Comparison of ENCODE assay signal across 17 cellular contexts in genomic region chr9:34093578-34093977, GRCh38. TPM values are rescaled to one million over a fixed set of nuclear protein-coding genes. Genes with fewer than 3 reads are reported as not detected.
DNase-seq lines count a peak whose midpoint lies in the region; ATAC-seq, FAIRE-seq and TF ChIP-seq lines count a peak whose summit lies in the region.
"Had no signal": no experiment of that assay in that cellular context is flagged by ENCODE, and none has a peak within 500 bp of the region (broad histone marks: within the 10 kb centered on the region; RNA-seq: fewer than 3 reads in every experiment).

No MANE protein-coding gene starts in this region.

- H3K27me3 Mint-ChIP-seq in activated T-cell treated with anti-CD3 and anti-CD28 coated beads, Interleukin-2, amount 50 U/mL, for 24 hours, result no peaks in the 10 kb centered on the region
- no peaks in the 10 kb centered on the region for H3K27me3 Mint-ChIP-seq in naive thymus-derived CD8-positive, alpha-beta T cell

- ATAC-seq in A549, result no peak
- no peak for ATAC-seq in stimulated activated effector memory CD8-positive, alpha-beta T cell treated with anti-CD3 and anti-CD28 coated beads, Interleukin-12 subunit alpha, Interleukin-12 subunit beta, amount 100 ng/mL, for 72 hours
- no peak for ATAC-seq in naive thymus-derived CD8-positive, alpha-beta T cell

- H3K4me3 ChIP-seq in A549 (no peak overlapping the region), adrenal gland (no peak overlapping the region)
- H3K4me3 ChIP-seq: BLaER1 had no signal

- POLR2A ChIA-PET in A549 (lab: Yijun Ruan, JAX), result no interaction called here
- POLR2A ChIA-PET in naive thymus-derived CD8-positive, alpha-beta T cell (lab: Charles Lee), result no interaction called here

- no peaks in the 10 kb centered on the region for H3K27me3 ChIP-seq in adrenal gland
- H3K27me3 ChIP-seq: BLaER1 had no signal

- peak; percentile 7 for FAIRE-seq in A549 (lab: Jason Lieb, UNC)
- FAIRE-seq in GM19239 (lab: Jason Lieb, UNC), result no peak

- no peak for TF ChIP-seq RAD21 in A549 (conservative IDR thresholded peaks at IDR 0.05 in 1 of 2, IDR thresholded peaks at IDR 0.05 in 1 of 2)

- DNase-seq in activated T-cell treated with anti-CD3 and anti-CD28 coated beads, Interleukin-2, amount 50 U/mL, for 24 hours, result no peak
- DNase-seq in activated T-cell treated with anti-CD3 and anti-CD28 coated beads, Interleukin-2, amount 50 U/mL, for 48 hours, result no peak
- DNase-seq in A549 (ENCODE audit: low read depth in 1 of 2, low spot score in 1 of 2), result no peak
- peak in 3 of 7 donors; percentile 13 to 23 (median 21) for DNase-seq in adrenal gland
- no peak for DNase-seq in stimulated activated effector memory CD8-positive, alpha-beta T cell treated with anti-CD3 and anti-CD28 coated beads, Interleukin-12 subunit alpha, Interleukin-12 subunit beta, amount 100 ng/mL, for 72 hours (ENCODE audit: low spot score in 2 of 2)
- DNase-seq in NCI-H1417 treated with DMSO at 0.1 percent for 48 hours (lab: John Stamatoyannopoulos, UW), result no peak
- no peak for DNase-seq in naive thymus-derived CD8-positive, alpha-beta T cell
- DNase-seq in GM19239 (ENCODE audit: insufficient read length, low spot score), result no peak
- DNase-seq: AML-193; Caco-2; CD8-positive, alpha-beta memory T cell; DND-41; GDM1; HCEC 1CT; IMR-90 had no signal

- CTCF ChIA-PET in A549 (lab: Yijun Ruan, JAX), result interaction anchor here (0.5 to 2.9 kb wide), 5 partner anchors 8 to 286 kb away, joined by 3 to 11 read pairs (median 3); no protein-coding TSS in a partner anchor

- H3K4me3 Mint-ChIP-seq in activated T-cell treated with anti-CD3 and anti-CD28 coated beads, Interleukin-2, amount 50 U/mL, for 24 hours, result no peak overlapping the region
- H3K4me3 Mint-ChIP-seq in stimulated activated effector memory CD8-positive, alpha-beta T cell treated with anti-CD3 and anti-CD28 coated beads, Interleukin-12 subunit alpha, Interleukin-12 subunit beta, amount 100 ng/mL, for 72 hours, result no peak overlapping the region
- H3K4me3 Mint-ChIP-seq in naive thymus-derived CD8-positive, alpha-beta T cell, result no peak overlapping the region
- H3K4me3 Mint-ChIP-seq: CD8-positive, alpha-beta memory T cell had no signal

- no peak for TF ChIP-seq EP300 in A549 (IDR thresholded peaks at IDR 0.05)

- no peak for TF ChIP-seq CTCF in A549 (IDR thresholded peaks at IDR 0.05)
- TF ChIP-seq CTCF in adrenal gland (IDR thresholded peaks at IDR 0.05), result no peak

- no peak overlapping the region for H3K27ac ChIP-seq in A549
- H3K27ac ChIP-seq in adrenal gland, result peak overlapping the region in 3 of 5 donors; percentile 27 to 45 (median 33)
- H3K27ac ChIP-seq: 22Rv1, BLaER1 had no signal

- no peak for TF ChIP-seq POLR2A in A549 (IDR thresholded peaks at IDR 0.05; ENCODE audit: low read length)
- no peak for TF ChIP-seq POLR2A in adrenal gland (IDR thresholded peaks at IDR 0.05)

- peaks cover 97% of the 10 kb centered on the region for H3K36me3 Mint-ChIP-seq in activated T-cell treated with anti-CD3 and anti-CD28 coated beads, Interleukin-2, amount 50 U/mL, for 24 hours (ENCODE audit: low read depth)
- H3K36me3 Mint-ChIP-seq in stimulated activated effector memory CD8-positive, alpha-beta T cell treated with anti-CD3 and anti-CD28 coated beads, Interleukin-12 subunit alpha, Interleukin-12 subunit beta, amount 100 ng/mL, for 72 hours, result peaks cover 100% of the 10 kb centered on the region
- H3K36me3 Mint-ChIP-seq in naive thymus-derived CD8-positive, alpha-beta T cell, result peaks cover 0 to 97% (median 14%) of the 10 kb centered on the region in 3 donors

- intact Hi-C loops in adrenal gland (cut with DNase I), result no loop called here

- peaks cover 0 to 97% of the 10 kb centered on the region in 2 donors for H3K36me3 ChIP-seq in adrenal gland (replicated peaks in 1 of 2)

- no peak overlapping the region for H3K4me2 ChIP-seq in A549
- H3K4me2 ChIP-seq: BLaER1 had no signal

- peak overlapping the region; percentile 33 for H3K27ac Mint-ChIP-seq in activated T-cell treated with anti-CD3 and anti-CD28 coated beads, Interleukin-2, amount 50 U/mL, for 24 hours
- peak overlapping the region; percentile 69 for H3K27ac Mint-ChIP-seq in stimulated activated effector memory CD8-positive, alpha-beta T cell treated with anti-CD3 and anti-CD28 coated beads, Interleukin-12 subunit alpha, Interleukin-12 subunit beta, amount 100 ng/mL, for 72 hours
- H3K27ac Mint-ChIP-seq in naive thymus-derived CD8-positive, alpha-beta T cell, result peak overlapping the region in 3 of 10 donors; percentile 43 to 66 (median 44)

- H3K4me1 Mint-ChIP-seq in activated T-cell treated with anti-CD3 and anti-CD28 coated beads, Interleukin-2, amount 50 U/mL, for 24 hours (ENCODE audit: low read depth), result peaks cover 18% of the 10 kb centered on the region
- H3K4me1 Mint-ChIP-seq in stimulated activated effector memory CD8-positive, alpha-beta T cell treated with anti-CD3 and anti-CD28 coated beads, Interleukin-12 subunit alpha, Interleukin-12 subunit beta, amount 100 ng/mL, for 72 hours, result peaks cover 17% of the 10 kb centered on the region
- H3K4me1 Mint-ChIP-seq in naive thymus-derived CD8-positive, alpha-beta T cell, result peaks cover 0 to 2% (median under 1%) of the 10 kb centered on the region in 4 donors

- no peaks in the 10 kb centered on the region for H3K4me1 ChIP-seq in A549
- H3K4me1 ChIP-seq in adrenal gland (replicated peaks in 1 of 2), result peaks cover 6 to 7% of the 10 kb centered on the region in 2 donors
- H3K4me1 ChIP-seq: Caco-2 had no signal

- H3K9me3 ChIP-seq in A549, result no peaks in the 10 kb centered on the region
- no peaks in the 10 kb centered on the region for H3K9me3 ChIP-seq in adrenal gland (replicated peaks in 1 of 3)
- H3K9me3 ChIP-seq: BLaER1, Caco-2 had no signal

- H3K9me3 Mint-ChIP-seq in activated T-cell treated with anti-CD3 and anti-CD28 coated beads, Interleukin-2, amount 50 U/mL, for 24 hours, result no peaks in the 10 kb centered on the region
- H3K9me3 Mint-ChIP-seq in stimulated activated effector memory CD8-positive, alpha-beta T cell treated with anti-CD3 and anti-CD28 coated beads, Interleukin-12 subunit alpha, Interleukin-12 subunit beta, amount 100 ng/mL, for 72 hours, result no peaks in the 10 kb centered on the region
- H3K9me3 Mint-ChIP-seq in naive thymus-derived CD8-positive, alpha-beta T cell, result no peaks in the 10 kb centered on the region
- H3K9me3 Mint-ChIP-seq: CD8-positive, alpha-beta memory T cell had no signal

- WGBS in A549 (ENCODE audit: missing lambda C conversion rate), result 86% methylated on average over 5 of the region's 5 CpGs
- WGBS in adrenal gland, 4 donors, result 52 to 68% (median 61%) methylated on average over 5 of the region's 5 CpGs

TF ChIP-seq in A549, 52 proteins besides CTCF, POLR2A, EP300 and RAD21 (continues in another document):
- TF ChIP-seq ATOH8 (CRISPR knock-in tag; IDR thresholded peaks at IDR 0.05; ENCODE audit: low read depth) (no peak), JUNB (IDR thresholded peaks at IDR 0.05) (no peak), FOSB (CRISPR knock-in tag; IDR thresholded peaks at IDR 0.05) (no peak), USF2 (IDR thresholded peaks at IDR 0.05) (no peak), HEYL (CRISPR knock-in tag; IDR thresholded peaks at IDR 0.05) (no peak), BHLHE40 (IDR thresholded peaks at IDR 0.05; ENCODE audit: low read depth, low read length) (no peak), ESRRA (IDR thresholded peaks at IDR 0.05; ENCODE audit: borderline replicate concordance, low read length) (no peak), NPAS2 (CRISPR knock-in tag; IDR thresholded peaks at IDR 0.05; ENCODE audit: borderline replicate concordance) (no peak), JUN (IDR thresholded peaks at IDR 0.05) (no peak)

RNA-seq across cellular contexts. Expression of gene DCAF12, which starts 32.9 kb away (rescaled TPM):
- polyA plus RNA-seq in A549 (2011; rRNA removed) (56.5 and 73.6 TPM in 2 replicates), A549 (2017; fragmentation: RNase III; extraction: RNeasy Plus Mini Kit Qiagen cat#74134 plus additional on column Dnase treatment) (24.8 to 28.5 TPM (median 26.7 TPM) in 3 replicates), adrenal gland (10 to 100 TPM; 15.1 to 88.3 (median 15.8) TPM)
- polyA plus RNA-seq in A549 (2012; cell fraction: cytosol; rRNA removed), result 18.9 and 26.1 TPM in 2 replicates
- polyA plus RNA-seq in A549 (2012; cell fraction: nucleus; rRNA removed), result 8.9 and 18.9 TPM in 2 replicates
- polyA minus RNA-seq in A549 (2011; rRNA and poly(A)+ RNA removed), result 70.0 and 85.1 TPM in 2 replicates
- total RNA-seq in adrenal gland, result 10 to 100 TPM; 45.0 to 74.9 (median 65.2) TPM
- 10 to 100 TPM; 21.5 to 24.0 TPM for total RNA-seq in naive thymus-derived CD8-positive, alpha-beta T cell
- 10 to 100 TPM in 2 of 3 donors, 1 to 10 TPM in 1; 9.0 to 14.8 (median 13.9) TPM for polyA plus RNA-seq in naive thymus-derived CD8-positive, alpha-beta T cell

RNA-seq across cellular contexts. Expression of gene UBAP2, which starts 44.9 kb away (rescaled TPM):
- polyA plus RNA-seq in A549 (2011; rRNA removed) (25.0 and 26.8 TPM in 2 replicates), A549 (2017; fragmentation: RNase III; extraction: RNeasy Plus Mini Kit Qiagen cat#74134 plus additional on column Dnase treatment) (29.5 to 32.9 TPM (median 30.0 TPM) in 3 replicates), adrenal gland (10 to 100 TPM; 21.7 to 59.4 (median 29.0) TPM)
- 38.9 and 52.6 TPM in 2 replicates for polyA plus RNA-seq in A549 (2012; cell fraction: cytosol; rRNA removed)
- polyA plus RNA-seq in A549 (2012; cell fraction: nucleus; rRNA removed), result 85.6 and 111 TPM in 2 replicates
- polyA minus RNA-seq in A549 (2011; rRNA and poly(A)+ RNA removed), result 32.4 and 40.0 TPM in 2 replicates
- total RNA-seq in adrenal gland, result 10 to 100 TPM; 20.9 to 60.0 (median 40.9) TPM
- total RNA-seq in naive thymus-derived CD8-positive, alpha-beta T cell, result 10 to 100 TPM; 38.4 to 39.5 TPM
- polyA plus RNA-seq in naive thymus-derived CD8-positive, alpha-beta T cell, result 10 to 100 TPM in 2 of 3 donors, 1 to 10 TPM in 1; 7.1 to 16.7 (median 14.9) TPM

Comparison
In these comparisons a context has a peak if more than half of its experiments do, and no peak if none do; other contexts are left out.
1. H3K27ac ChIP-seq: peak in adrenal gland (3 of 5); none in A549 (0 of 2).